8 cellular contexts compared by ENCODE assay signal in the genomic region with DNA sequence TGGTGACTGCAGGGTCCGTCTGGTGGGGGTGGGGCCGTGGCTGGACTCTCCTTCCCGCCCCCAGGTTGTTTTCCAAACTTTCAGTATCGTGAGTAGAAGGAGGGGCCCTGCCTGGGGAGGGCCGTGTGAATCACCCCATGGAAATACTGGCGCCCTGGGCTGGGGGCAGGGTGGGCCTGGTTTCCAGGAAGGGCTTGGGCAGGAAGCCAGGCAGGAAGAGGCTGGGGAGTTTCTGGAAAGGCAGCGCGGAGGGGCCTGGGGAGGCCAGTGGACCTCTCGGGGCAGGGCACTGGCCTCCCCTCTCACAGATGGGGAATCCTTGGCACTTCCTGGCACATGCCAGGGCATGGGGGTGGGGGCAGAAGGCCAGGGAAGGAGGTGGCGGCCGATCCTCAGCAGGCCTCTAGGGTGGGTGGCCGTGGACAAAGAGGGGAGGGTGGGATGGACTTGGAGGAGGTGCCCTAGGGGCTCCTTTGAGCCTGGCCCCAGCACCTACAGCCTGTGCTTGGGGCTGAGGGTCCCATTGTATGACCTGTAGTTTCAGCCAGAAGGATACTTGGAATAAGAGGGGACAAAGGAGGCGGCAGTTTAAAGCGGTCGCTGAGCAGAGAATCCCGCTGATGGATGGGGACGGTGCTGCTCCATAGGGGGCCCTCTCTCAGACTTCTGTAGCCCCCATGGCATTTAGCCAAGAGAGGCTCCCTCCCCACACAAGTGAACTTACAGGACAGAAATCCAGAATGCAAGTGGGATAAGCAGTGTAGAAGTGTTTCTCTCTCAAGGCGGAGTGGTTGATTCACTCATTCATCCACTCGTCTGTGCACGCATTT. TPM values are rescaled to one million over a fixed set of nuclear protein-coding genes. Genes with fewer than 3 reads are reported as not detected.
DNase-seq lines count a peak whose midpoint lies in the region; ATAC-seq and TF ChIP-seq lines count a peak whose summit lies in the region.

No MANE protein-coding gene starts in this region.

- no peaks in the 10 kb centered on the region for H3K4me1 ChIP-seq in liver (ENCODE audit: control insufficient read depth in 4 of 4, insufficient read depth in 4 of 4, low read length in 3 of 4)
- peaks cover 0 to 15% (median 0%) of the 10 kb centered on the region in 4 donors for H3K4me1 ChIP-seq in tibial nerve

- peak overlapping the region; percentile 8 for H3K27ac Mint-ChIP-seq in dendritic cell treated with granulocyte-macrophage colony-stimulating factor and Interleukin-4, amounts not matched to agents 40 ng/mL and 50 ng/mL, for 4 days
- H3K27ac Mint-ChIP-seq in stimulated activated effector memory CD8-positive, alpha-beta T cell treated with anti-CD3 and anti-CD28 coated beads, Interleukin-12 subunit alpha, Interleukin-12 subunit beta, amount 100 ng/mL, for 72 hours: no peak overlapping the region
- H3K27ac Mint-ChIP-seq in T-helper 17 cell: no peak overlapping the region

- H3K27me3 ChIP-seq in MG63: no peaks in the 10 kb centered on the region
- H3K27me3 ChIP-seq in liver (ENCODE audit: control insufficient read depth in 4 of 4, insufficient read depth in 4 of 4, low read length in 3 of 4): peaks cover 0 to 3% (median 0%) of the 10 kb centered on the region in 4 donors
- H3K27me3 ChIP-seq in tibial nerve: peaks cover 0 to 4% of the 10 kb centered on the region in 2 donors

- no peak for ATAC-seq in stimulated activated effector memory CD8-positive, alpha-beta T cell treated with anti-CD3 and anti-CD28 coated beads, Interleukin-12 subunit alpha, Interleukin-12 subunit beta, amount 100 ng/mL, for 72 hours
- no peak for ATAC-seq in T-helper 17 cell

- intact Hi-C loops in dendritic cell treated with granulocyte-macrophage colony-stimulating factor and Interleukin-4, amounts not matched to agents 40 ng/mL and 50 ng/mL, for 4 days (cut with micrococcal nuclease): no loop called here

- no peak for TF ChIP-seq POLR2A in tibial nerve (IDR thresholded peaks at IDR 0.05)

- peaks cover 21% of the 10 kb centered on the region for H3K4me1 Mint-ChIP-seq in dendritic cell treated with granulocyte-macrophage colony-stimulating factor and Interleukin-4, amounts not matched to agents 40 ng/mL and 50 ng/mL, for 4 days (ENCODE audit: low read depth)
- H3K4me1 Mint-ChIP-seq in stimulated activated effector memory CD8-positive, alpha-beta T cell treated with anti-CD3 and anti-CD28 coated beads, Interleukin-12 subunit alpha, Interleukin-12 subunit beta, amount 100 ng/mL, for 72 hours: no peaks in the 10 kb centered on the region
- peaks cover 6% of the 10 kb centered on the region for H3K4me1 Mint-ChIP-seq in T-helper 17 cell

- TF ChIP-seq EP300 in tibial nerve (IDR thresholded peaks at IDR 0.05): peak in 1 of 2 donors; percentile 60

- H3K9me3 ChIP-seq in MG63: peaks cover 3% of the 10 kb centered on the region; the same call in 1 of the 2 replicates
- H3K9me3 ChIP-seq in liver (ENCODE audit: control insufficient read depth in 4 of 4, low read length in 3 of 4): no peaks in the 10 kb centered on the region
- H3K9me3 ChIP-seq in tibial nerve: no peaks in the 10 kb centered on the region
- no peaks in the 10 kb centered on the region for H3K9me3 ChIP-seq in T-helper 17 cell (ENCODE audit: control insufficient read depth, low read length, poor library complexity, severe bottlenecking)

- H3K27me3 Mint-ChIP-seq in dendritic cell treated with granulocyte-macrophage colony-stimulating factor and Interleukin-4, amounts not matched to agents 40 ng/mL and 50 ng/mL, for 4 days: peaks cover 35% of the 10 kb centered on the region
- H3K27me3 Mint-ChIP-seq in T-helper 17 cell: peaks cover 60% of the 10 kb centered on the region

- no peaks in the 10 kb centered on the region for H3K36me3 Mint-ChIP-seq in dendritic cell treated with granulocyte-macrophage colony-stimulating factor and Interleukin-4, amounts not matched to agents 40 ng/mL and 50 ng/mL, for 4 days (ENCODE audit: low read depth)
- no peaks in the 10 kb centered on the region for H3K36me3 Mint-ChIP-seq in stimulated activated effector memory CD8-positive, alpha-beta T cell treated with anti-CD3 and anti-CD28 coated beads, Interleukin-12 subunit alpha, Interleukin-12 subunit beta, amount 100 ng/mL, for 72 hours
- peaks cover 10% of the 10 kb centered on the region for H3K36me3 Mint-ChIP-seq in T-helper 17 cell (ENCODE audit: low read depth)

- WGBS in liver: 64% methylated on average over 20 of the region's 20 CpGs
- 30 to 32% methylated on average over 20 of the region's 20 CpGs for WGBS in tibial nerve, 2 donors

- no peaks in the 10 kb centered on the region for H3K9me3 Mint-ChIP-seq in dendritic cell treated with granulocyte-macrophage colony-stimulating factor and Interleukin-4, amounts not matched to agents 40 ng/mL and 50 ng/mL, for 4 days
- H3K9me3 Mint-ChIP-seq in stimulated activated effector memory CD8-positive, alpha-beta T cell treated with anti-CD3 and anti-CD28 coated beads, Interleukin-12 subunit alpha, Interleukin-12 subunit beta, amount 100 ng/mL, for 72 hours: no peaks in the 10 kb centered on the region

- H3K36me3 ChIP-seq in MG63: no peaks in the 10 kb centered on the region
- H3K36me3 ChIP-seq in liver (ENCODE audit: control insufficient read depth in 4 of 4, insufficient read depth in 3 of 4, low read depth in 1 of 4, low read length in 3 of 4): no peaks in the 10 kb centered on the region
- no peaks in the 10 kb centered on the region for H3K36me3 ChIP-seq in tibial nerve

- TF ChIP-seq RAD21 in liver (IDR thresholded peaks at IDR 0.05): peak in 1 of 2 donors; percentile 10

- peak overlapping the region; percentile 40 to 61 for H3K27ac ChIP-seq in liver (ENCODE audit: low read depth in 1 of 2, low read length in 2 of 2)
- H3K27ac ChIP-seq in tibial nerve: peak overlapping the region in 3 of 4 donors; percentile 26 to 70 (median 36)

- no peak overlapping the region for H3K4me3 ChIP-seq in MG63
- no peak overlapping the region for H3K4me3 ChIP-seq in liver (ENCODE audit: low read depth in 1 of 3, low read length in 3 of 3)
- H3K4me3 ChIP-seq in tibial nerve: peak overlapping the region in 1 of 4 donors; percentile 22

- no peak overlapping the region for H3K4me3 Mint-ChIP-seq in dendritic cell treated with granulocyte-macrophage colony-stimulating factor and Interleukin-4, amounts not matched to agents 40 ng/mL and 50 ng/mL, for 4 days
- no peak overlapping the region for H3K4me3 Mint-ChIP-seq in stimulated activated effector memory CD8-positive, alpha-beta T cell treated with anti-CD3 and anti-CD28 coated beads, Interleukin-12 subunit alpha, Interleukin-12 subunit beta, amount 100 ng/mL, for 72 hours
- H3K4me3 Mint-ChIP-seq in T-helper 17 cell: no peak overlapping the region

- DNase-seq in MG63 (peak; percentile 66), tibial nerve (ENCODE audit: low spot score in 2 of 2) (no peak), T-helper 17 cell (no peak), NCI-H2196 (lab: John Stamatoyannopoulos, UW; ENCODE audit: unreplicated experiment) (no peak)
- no peak for DNase-seq in stimulated activated effector memory CD8-positive, alpha-beta T cell treated with anti-CD3 and anti-CD28 coated beads, Interleukin-12 subunit alpha, Interleukin-12 subunit beta, amount 100 ng/mL, for 72 hours (ENCODE audit: low spot score in 2 of 2)
- no peak for DNase-seq in activated CD8-positive, alpha-beta memory T cell treated with anti-CD3 and anti-CD28 coated beads, Interleukin-2, amount 50 U/mL, for 4 hours

- H3K9ac ChIP-seq in liver (ENCODE audit: low read depth in 1 of 2, low read length in 2 of 2): no peak overlapping the region

- TF ChIP-seq CTCF in liver (IDR thresholded peaks at IDR 0.05; ENCODE audit: low read depth, low read length, missing input control) (no peak), tibial nerve (IDR thresholded peaks at IDR 0.05) (no peak)

TF ChIP-seq in liver, 16 proteins besides CTCF, POLR2A, EP300 and RAD21 (continues in another document):
- peak; percentile 80 for TF ChIP-seq NR2F2 (IDR thresholded peaks at IDR 0.05)
- TF ChIP-seq, protein P1, sequence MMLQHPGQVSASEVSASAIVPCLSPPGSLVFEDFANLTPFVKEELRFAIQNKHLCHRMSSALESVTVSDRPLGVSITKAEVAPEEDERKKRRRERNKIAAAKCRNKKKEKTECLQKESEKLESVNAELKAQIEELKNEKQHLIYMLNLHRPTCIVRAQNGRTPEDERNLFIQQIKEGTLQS (IDR thresholded peaks at IDR 0.05): no peak
- no peak for TF ChIP-seq FOXA1 (IDR thresholded peaks at IDR 0.05)
- TF ChIP-seq, protein P2, sequence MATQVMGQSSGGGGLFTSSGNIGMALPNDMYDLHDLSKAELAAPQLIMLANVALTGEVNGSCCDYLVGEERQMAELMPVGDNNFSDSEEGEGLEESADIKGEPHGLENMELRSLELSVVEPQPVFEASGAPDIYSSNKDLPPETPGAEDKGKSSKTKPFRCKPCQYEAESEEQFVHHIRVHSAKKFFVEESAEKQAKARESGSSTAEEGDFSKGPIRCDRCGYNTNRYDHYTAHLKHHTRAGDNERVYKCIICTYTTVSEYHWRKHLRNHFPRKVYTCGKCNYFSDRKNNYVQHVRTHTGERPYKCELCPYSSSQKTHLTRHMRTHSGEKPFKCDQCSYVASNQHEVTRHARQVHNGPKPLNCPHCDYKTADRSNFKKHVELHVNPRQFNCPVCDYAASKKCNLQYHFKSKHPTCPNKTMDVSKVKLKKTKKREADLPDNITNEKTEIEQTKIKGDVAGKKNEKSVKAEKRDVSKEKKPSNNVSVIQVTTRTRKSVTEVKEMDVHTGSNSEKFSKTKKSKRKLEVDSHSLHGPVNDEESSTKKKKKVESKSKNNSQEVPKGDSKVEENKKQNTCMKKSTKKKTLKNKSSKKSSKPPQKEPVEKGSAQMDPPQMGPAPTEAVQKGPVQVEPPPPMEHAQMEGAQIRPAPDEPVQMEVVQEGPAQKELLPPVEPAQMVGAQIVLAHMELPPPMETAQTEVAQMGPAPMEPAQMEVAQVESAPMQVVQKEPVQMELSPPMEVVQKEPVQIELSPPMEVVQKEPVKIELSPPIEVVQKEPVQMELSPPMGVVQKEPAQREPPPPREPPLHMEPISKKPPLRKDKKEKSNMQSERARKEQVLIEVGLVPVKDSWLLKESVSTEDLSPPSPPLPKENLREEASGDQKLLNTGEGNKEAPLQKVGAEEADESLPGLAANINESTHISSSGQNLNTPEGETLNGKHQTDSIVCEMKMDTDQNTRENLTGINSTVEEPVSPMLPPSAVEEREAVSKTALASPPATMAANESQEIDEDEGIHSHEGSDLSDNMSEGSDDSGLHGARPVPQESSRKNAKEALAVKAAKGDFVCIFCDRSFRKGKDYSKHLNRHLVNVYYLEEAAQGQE (IDR thresholded peaks at IDR 0.05): no peak
- TF ChIP-seq GABPA (IDR thresholded peaks at IDR 0.05 in 1 of 2, conservative IDR thresholded peaks at IDR 0.05 in 1 of 2): no peak
- no peak for TF ChIP-seq TAF1 (conservative IDR thresholded peaks at IDR 0.05)
- TF ChIP-seq JUND (IDR thresholded peaks at IDR 0.05): peak; percentile 19 to 31
- TF ChIP-seq EGR1 (IDR thresholded peaks at IDR 0.05; ENCODE audit: low read depth in 2 of 2): no peak

RNA-seq across cellular contexts. Expression of a gene that starts 56.5 kb away (rescaled TPM):
- 0.27 and 2.6 TPM in 2 replicates for total RNA-seq in MG63 (2014; rRNA removed; shearing (Covaris generic); ENCODE audit: low replicate concordance)
- total RNA-seq in liver (1 to 10 TPM in 1 of 2 donors, under 1 TPM in 1; 0.25 to 2.8 TPM), tibial nerve (10 to 100 TPM in 3 of 4 donors, 1 to 10 TPM in 1; 8.1 to 24.7 (median 15.9) TPM), T-helper 17 cell (1 to 10 TPM; 4.0 to 9.7 TPM)
- polyA plus RNA-seq in liver: under 1 TPM; 0.28 to 0.80 TPM
